ENCODE assay signal across 9 cellular contexts in genomic region chr9:28976250-28976649, GRCh38.
"Had no signal": no experiment of that assay in that cellular context is flagged by ENCODE, and none has a peak within 500 bp of the region (broad histone marks: within the 10 kb centered on the region; RNA-seq: fewer than 3 reads in every experiment).

No MANE protein-coding gene starts in this region.

- FAIRE-seq: K562 had no signal

- DNase-seq: GM23248, GOT3, H7, Kasumi-1, KG1 had no signal

- H3K9me3 ChIP-seq: HAP-1 had no signal

- H3K4me3 ChIP-seq: GM23248, HAP-1, K562 had no signal

- H3K9ac ChIP-seq: GM23248 had no signal

- H3K4me1 ChIP-seq: HAP-1 had no signal

- H2AFZ ChIP-seq: GM23248 had no signal

- H3K36me3 ChIP-seq: HAP-1 had no signal

- H3K27ac ChIP-seq: GM23248, HL-60 had no signal

- ATAC-seq: HCT116, K562 had no signal
